Comparison of ENCODE assay signal across 23 cellular contexts in genomic region chr1:9018372-9018771, GRCh38. TPM values are rescaled to one million over a fixed set of nuclear protein-coding genes. Genes with fewer than 3 reads are reported as not detected.
"Had no signal": no experiment of that assay in that cellular context is flagged by ENCODE, and none has a peak within 500 bp of the region (broad histone marks: within the 10 kb centered on the region; RNA-seq: fewer than 3 reads in every experiment).

No MANE protein-coding gene starts in this region.

- ATAC-seq: activated CD8-positive, alpha-beta T cell treated with anti-CD3 and anti-CD28 coated beads for 36 hours; activated T-cell treated with anti-CD3 and anti-CD28 coated beads, Interleukin-2, amount 50 U/mL, for 4 hours; psoas muscle; right lobe of liver; SK-N-SH treated with all-trans-retinoic acid at 6 μM for 48 hours; stimulated activated memory B cell treated with anti-CD40 and anti-IgM and Interleukin-4, amounts not matched to agents 10 μg/mL and 1 μg/mL and 100 μg/mL, for 72 hours had no signal

- FAIRE-seq: kidney had no signal

- H3K27ac ChIP-seq: breast epithelium, psoas muscle, right lobe of liver, thyroid gland had no signal

- H3K9me3 ChIP-seq: breast epithelium, psoas muscle, right lobe of liver, thyroid gland had no signal

- H3K36me3 ChIP-seq: breast epithelium, right lobe of liver, thyroid gland had no signal

- H3K27ac Mint-ChIP-seq: activated CD8-positive, alpha-beta T cell treated with anti-CD3 and anti-CD28 coated beads for 36 hours; activated naive CD4-positive, alpha-beta T cell treated with anti-CD3 and anti-CD28 coated beads, Interleukin-2, amount 50 U/mL, for 24 hours; stimulated activated memory B cell treated with anti-CD40 and anti-IgM and Interleukin-4, amounts not matched to agents 10 μg/mL and 1 μg/mL and 100 μg/mL, for 72 hours had no signal

- H3K4me1 ChIP-seq: breast epithelium, psoas muscle, right lobe of liver had no signal

- H3K9me3 Mint-ChIP-seq: activated CD8-positive, alpha-beta T cell treated with anti-CD3 and anti-CD28 coated beads for 36 hours; activated naive CD4-positive, alpha-beta T cell treated with anti-CD3 and anti-CD28 coated beads, Interleukin-2, amount 50 U/mL, for 24 hours; activated T-cell treated with anti-CD3 and anti-CD28 coated beads, Interleukin-2, amount 50 U/mL, for 4 hours; stimulated activated memory B cell treated with anti-CD40 and anti-IgM and Interleukin-4, amounts not matched to agents 10 μg/mL and 1 μg/mL and 100 μg/mL, for 72 hours had no signal

- H3K4me3 Mint-ChIP-seq: activated CD8-positive, alpha-beta T cell treated with anti-CD3 and anti-CD28 coated beads for 36 hours; activated naive CD4-positive, alpha-beta T cell treated with anti-CD3 and anti-CD28 coated beads, Interleukin-2, amount 50 U/mL, for 24 hours; activated T-cell treated with anti-CD3 and anti-CD28 coated beads, Interleukin-2, amount 50 U/mL, for 4 hours; stimulated activated memory B cell treated with anti-CD40 and anti-IgM and Interleukin-4, amounts not matched to agents 10 μg/mL and 1 μg/mL and 100 μg/mL, for 72 hours had no signal

- DNase-seq: activated CD4-positive, alpha-beta T cell treated with anti-CD3 and anti-CD28 coated beads for 4 hours; activated CD8-positive, alpha-beta T cell treated with anti-CD3 and anti-CD28 coated beads for 36 hours; activated effector memory CD4-positive, alpha-beta T cell treated with Interleukin-2 at 50 U/mL for 16 hours; activated T-cell treated with anti-CD3 and anti-CD28 coated beads, Interleukin-2, amount 50 U/mL, for 4 hours; amniotic stem cell; hippocampal formation; kidney; psoas muscle; right lobe of liver; T-helper 1 cell; thyroid gland had no signal

- H3K36me3 Mint-ChIP-seq: activated naive CD4-positive, alpha-beta T cell treated with anti-CD3 and anti-CD28 coated beads, Interleukin-2, amount 50 U/mL, for 24 hours; stimulated activated memory B cell treated with anti-CD40 and anti-IgM and Interleukin-4, amounts not matched to agents 10 μg/mL and 1 μg/mL and 100 μg/mL, for 72 hours had no signal

- H3K27me3 ChIP-seq: breast epithelium, right lobe of liver, thyroid gland had no signal

- H3K4me3 ChIP-seq: breast epithelium, psoas muscle, right lobe of liver, thyroid gland had no signal

RNA-seq across cellular contexts. Expression of gene SLC2A7, which starts 7.9 kb away (rescaled TPM):
- total RNA-seq: activated T-cell treated with anti-CD3 and anti-CD28 coated beads, Interleukin-2, amount 50 U/mL, for 4 hours; breast epithelium; chondrocyte; glomerular endothelial cell; kidney; liver; mesenteric fat pad; omental fat pad; psoas muscle; right lobe of liver; urinary bladder had no signal
- polyA plus RNA-seq: esophagus, liver, neural cell, psoas muscle, urinary bladder had no signal

RNA-seq across cellular contexts. Expression of gene SLC2A5, which starts 51.1 kb away (rescaled TPM):
- total RNA-seq: activated CD8-positive, alpha-beta T cell treated with anti-CD3 and anti-CD28 coated beads for 36 hours; activated T-cell treated with anti-CD3 and anti-CD28 coated beads, Interleukin-2, amount 50 U/mL, for 4 hours had no signal
- polyA plus RNA-seq: neural cell had no signal
